8 cellular contexts compared by ENCODE assay signal in genomic region chr11:113260096-113260425, GRCh38.
"Had no signal": no experiment of that assay in that cellular context is flagged by ENCODE, and none has a peak within 500 bp of the region (broad histone marks: within the 10 kb centered on the region; RNA-seq: fewer than 3 reads in every experiment).

No MANE protein-coding gene starts in this region.

- H2AFZ ChIP-seq: GM23248 had no signal

- DNase-seq: GM23248, GOT3, H9, HCEC 1CT, IMR-90, KG1 had no signal

- H3K27ac ChIP-seq: GM23248 had no signal

- H3K4me3 ChIP-seq: GM23248, K562 had no signal

- ATAC-seq: K562 had no signal

- H3K9ac ChIP-seq: GM23248 had no signal

- FAIRE-seq: HTR-8/SVneo, K562 had no signal
